ENCODE assay signal across 1 cellular context in genomic region chr17:81424613-81425017, GRCh38.
A peak's percentile ranks its signal among the peaks of the same experiment; 100 is the strongest.
TF ChIP-seq lines count a peak whose summit lies in the region.

No MANE protein-coding gene starts in this region.

TF ChIP-seq in HEK293, 187 proteins besides CTCF, POLR2A, EP300 and RAD21 (continued from another document and continues in another):
- TF ChIP-seq, protein P1, sequence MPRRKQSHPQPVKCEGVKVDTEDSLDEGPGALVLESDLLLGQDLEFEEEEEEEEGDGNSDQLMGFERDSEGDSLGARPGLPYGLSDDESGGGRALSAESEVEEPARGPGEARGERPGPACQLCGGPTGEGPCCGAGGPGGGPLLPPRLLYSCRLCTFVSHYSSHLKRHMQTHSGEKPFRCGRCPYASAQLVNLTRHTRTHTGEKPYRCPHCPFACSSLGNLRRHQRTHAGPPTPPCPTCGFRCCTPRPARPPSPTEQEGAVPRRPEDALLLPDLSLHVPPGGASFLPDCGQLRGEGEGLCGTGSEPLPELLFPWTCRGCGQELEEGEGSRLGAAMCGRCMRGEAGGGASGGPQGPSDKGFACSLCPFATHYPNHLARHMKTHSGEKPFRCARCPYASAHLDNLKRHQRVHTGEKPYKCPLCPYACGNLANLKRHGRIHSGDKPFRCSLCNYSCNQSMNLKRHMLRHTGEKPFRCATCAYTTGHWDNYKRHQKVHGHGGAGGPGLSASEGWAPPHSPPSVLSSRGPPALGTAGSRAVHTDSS (tag by site-specific recombination; IDR thresholded peaks at IDR 0.05), result no peak
- TF ChIP-seq ZNF660 (tag by site-specific recombination; IDR thresholded peaks at IDR 0.05), result no peak
- peak; percentile 5; the same call in 1 of the 2 replicates for TF ChIP-seq ZNF560 (tag by site-specific recombination; IDR thresholded peaks at IDR 0.05; ENCODE audit: borderline replicate concordance)
- no peak for TF ChIP-seq ZNF174 (tag by site-specific recombination; IDR thresholded peaks at IDR 0.05)
- no peak for TF ChIP-seq ZNF202 (tag by site-specific recombination; IDR thresholded peaks at IDR 0.05; ENCODE audit: borderline replicate concordance)
- TF ChIP-seq, protein P2, sequence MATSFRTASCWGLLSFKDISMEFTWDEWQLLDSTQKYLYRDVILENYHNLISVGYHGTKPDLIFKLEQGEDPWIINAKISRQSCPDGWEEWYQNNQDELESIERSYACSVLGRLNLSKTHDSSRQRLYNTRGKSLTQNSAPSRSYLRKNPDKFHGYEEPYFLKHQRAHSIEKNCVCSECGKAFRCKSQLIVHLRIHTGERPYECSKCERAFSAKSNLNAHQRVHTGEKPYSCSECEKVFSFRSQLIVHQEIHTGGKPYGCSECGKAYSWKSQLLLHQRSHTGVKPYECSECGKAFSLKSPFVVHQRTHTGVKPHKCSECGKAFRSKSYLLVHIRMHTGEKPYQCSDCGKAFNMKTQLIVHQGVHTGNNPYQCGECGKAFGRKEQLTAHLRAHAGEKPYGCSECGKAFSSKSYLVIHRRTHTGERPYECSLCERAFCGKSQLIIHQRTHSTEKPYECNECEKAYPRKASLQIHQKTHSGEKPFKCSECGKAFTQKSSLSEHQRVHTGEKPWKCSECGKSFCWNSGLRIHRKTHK (tag by site-specific recombination; IDR thresholded peaks at IDR 0.05), result peak; percentile 14; the same call in 1 of the 2 replicates
- TF ChIP-seq ZNF529 (tag by site-specific recombination; IDR thresholded peaks at IDR 0.05; ENCODE audit: insufficient replicate concordance), result no peak
- TF ChIP-seq ZNF654 (tag by site-specific recombination; IDR thresholded peaks at IDR 0.05; ENCODE audit: low read depth), result no peak
- TF ChIP-seq, protein P3, sequence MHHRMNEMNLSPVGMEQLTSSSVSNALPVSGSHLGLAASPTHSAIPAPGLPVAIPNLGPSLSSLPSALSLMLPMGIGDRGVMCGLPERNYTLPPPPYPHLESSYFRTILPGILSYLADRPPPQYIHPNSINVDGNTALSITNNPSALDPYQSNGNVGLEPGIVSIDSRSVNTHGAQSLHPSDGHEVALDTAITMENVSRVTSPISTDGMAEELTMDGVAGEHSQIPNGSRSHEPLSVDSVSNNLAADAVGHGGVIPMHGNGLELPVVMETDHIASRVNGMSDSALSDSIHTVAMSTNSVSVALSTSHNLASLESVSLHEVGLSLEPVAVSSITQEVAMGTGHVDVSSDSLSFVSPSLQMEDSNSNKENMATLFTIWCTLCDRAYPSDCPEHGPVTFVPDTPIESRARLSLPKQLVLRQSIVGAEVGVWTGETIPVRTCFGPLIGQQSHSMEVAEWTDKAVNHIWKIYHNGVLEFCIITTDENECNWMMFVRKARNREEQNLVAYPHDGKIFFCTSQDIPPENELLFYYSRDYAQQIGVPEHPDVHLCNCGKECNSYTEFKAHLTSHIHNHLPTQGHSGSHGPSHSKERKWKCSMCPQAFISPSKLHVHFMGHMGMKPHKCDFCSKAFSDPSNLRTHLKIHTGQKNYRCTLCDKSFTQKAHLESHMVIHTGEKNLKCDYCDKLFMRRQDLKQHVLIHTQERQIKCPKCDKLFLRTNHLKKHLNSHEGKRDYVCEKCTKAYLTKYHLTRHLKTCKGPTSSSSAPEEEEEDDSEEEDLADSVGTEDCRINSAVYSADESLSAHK (tag by site-specific recombination; IDR thresholded peaks at IDR 0.05), result no peak
- TF ChIP-seq ZNF692 (tag by site-specific recombination; IDR thresholded peaks at IDR 0.05), result no peak
- TF ChIP-seq ZSCAN23 (tag by site-specific recombination; IDR thresholded peaks at IDR 0.05), result no peak
- TF ChIP-seq ZNF48 (tag by site-specific recombination; IDR thresholded peaks at IDR 0.05), result no peak
- TF ChIP-seq ZNF169 (tag by site-specific recombination; IDR thresholded peaks at IDR 0.05), result 0 out of 2 replicates have a peak, but pooled peaks have one; percentile 35
- TF ChIP-seq, protein P4, sequence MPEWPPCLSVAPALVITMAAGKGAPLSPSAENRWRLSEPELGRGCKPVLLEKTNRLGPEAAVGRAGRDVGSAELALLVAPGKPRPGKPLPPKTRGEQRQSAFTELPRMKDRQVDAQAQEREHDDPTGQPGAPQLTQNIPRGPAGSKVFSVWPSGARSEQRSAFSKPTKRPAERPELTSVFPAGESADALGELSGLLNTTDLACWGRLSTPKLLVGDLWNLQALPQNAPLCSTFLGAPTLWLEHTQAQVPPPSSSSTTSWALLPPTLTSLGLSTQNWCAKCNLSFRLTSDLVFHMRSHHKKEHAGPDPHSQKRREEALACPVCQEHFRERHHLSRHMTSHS (tag by site-specific recombination; IDR thresholded peaks at IDR 0.05), result no peak
- TF ChIP-seq ZBTB48 (tag by site-specific recombination; IDR thresholded peaks at IDR 0.05), result 0 out of 2 replicates have a peak, but pooled peaks have one; percentile 19
- TF ChIP-seq, protein P5, sequence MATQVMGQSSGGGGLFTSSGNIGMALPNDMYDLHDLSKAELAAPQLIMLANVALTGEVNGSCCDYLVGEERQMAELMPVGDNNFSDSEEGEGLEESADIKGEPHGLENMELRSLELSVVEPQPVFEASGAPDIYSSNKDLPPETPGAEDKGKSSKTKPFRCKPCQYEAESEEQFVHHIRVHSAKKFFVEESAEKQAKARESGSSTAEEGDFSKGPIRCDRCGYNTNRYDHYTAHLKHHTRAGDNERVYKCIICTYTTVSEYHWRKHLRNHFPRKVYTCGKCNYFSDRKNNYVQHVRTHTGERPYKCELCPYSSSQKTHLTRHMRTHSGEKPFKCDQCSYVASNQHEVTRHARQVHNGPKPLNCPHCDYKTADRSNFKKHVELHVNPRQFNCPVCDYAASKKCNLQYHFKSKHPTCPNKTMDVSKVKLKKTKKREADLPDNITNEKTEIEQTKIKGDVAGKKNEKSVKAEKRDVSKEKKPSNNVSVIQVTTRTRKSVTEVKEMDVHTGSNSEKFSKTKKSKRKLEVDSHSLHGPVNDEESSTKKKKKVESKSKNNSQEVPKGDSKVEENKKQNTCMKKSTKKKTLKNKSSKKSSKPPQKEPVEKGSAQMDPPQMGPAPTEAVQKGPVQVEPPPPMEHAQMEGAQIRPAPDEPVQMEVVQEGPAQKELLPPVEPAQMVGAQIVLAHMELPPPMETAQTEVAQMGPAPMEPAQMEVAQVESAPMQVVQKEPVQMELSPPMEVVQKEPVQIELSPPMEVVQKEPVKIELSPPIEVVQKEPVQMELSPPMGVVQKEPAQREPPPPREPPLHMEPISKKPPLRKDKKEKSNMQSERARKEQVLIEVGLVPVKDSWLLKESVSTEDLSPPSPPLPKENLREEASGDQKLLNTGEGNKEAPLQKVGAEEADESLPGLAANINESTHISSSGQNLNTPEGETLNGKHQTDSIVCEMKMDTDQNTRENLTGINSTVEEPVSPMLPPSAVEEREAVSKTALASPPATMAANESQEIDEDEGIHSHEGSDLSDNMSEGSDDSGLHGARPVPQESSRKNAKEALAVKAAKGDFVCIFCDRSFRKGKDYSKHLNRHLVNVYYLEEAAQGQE (tag by site-specific recombination; IDR thresholded peaks at IDR 0.05), result no peak
- TF ChIP-seq, protein P6, sequence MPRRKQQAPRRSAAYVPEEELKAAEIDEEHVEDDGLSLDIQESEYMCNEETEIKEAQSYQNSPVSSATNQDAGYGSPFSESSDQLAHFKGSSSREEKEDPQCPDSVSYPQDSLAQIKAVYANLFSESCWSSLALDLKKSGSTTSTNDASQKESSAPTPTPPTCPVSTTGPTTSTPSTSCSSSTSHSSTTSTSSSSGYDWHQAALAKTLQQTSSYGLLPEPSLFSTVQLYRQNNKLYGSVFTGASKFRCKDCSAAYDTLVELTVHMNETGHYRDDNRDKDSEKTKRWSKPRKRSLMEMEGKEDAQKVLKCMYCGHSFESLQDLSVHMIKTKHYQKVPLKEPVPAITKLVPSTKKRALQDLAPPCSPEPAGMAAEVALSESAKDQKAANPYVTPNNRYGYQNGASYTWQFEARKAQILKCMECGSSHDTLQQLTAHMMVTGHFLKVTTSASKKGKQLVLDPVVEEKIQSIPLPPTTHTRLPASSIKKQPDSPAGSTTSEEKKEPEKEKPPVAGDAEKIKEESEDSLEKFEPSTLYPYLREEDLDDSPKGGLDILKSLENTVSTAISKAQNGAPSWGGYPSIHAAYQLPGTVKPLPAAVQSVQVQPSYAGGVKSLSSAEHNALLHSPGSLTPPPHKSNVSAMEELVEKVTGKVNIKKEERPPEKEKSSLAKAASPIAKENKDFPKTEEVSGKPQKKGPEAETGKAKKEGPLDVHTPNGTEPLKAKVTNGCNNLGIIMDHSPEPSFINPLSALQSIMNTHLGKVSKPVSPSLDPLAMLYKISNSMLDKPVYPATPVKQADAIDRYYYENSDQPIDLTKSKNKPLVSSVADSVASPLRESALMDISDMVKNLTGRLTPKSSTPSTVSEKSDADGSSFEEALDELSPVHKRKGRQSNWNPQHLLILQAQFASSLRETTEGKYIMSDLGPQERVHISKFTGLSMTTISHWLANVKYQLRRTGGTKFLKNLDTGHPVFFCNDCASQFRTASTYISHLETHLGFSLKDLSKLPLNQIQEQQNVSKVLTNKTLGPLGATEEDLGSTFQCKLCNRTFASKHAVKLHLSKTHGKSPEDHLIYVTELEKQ (tag by site-specific recombination; IDR thresholded peaks at IDR 0.05; ENCODE audit: borderline replicate concordance), result no peak
- TF ChIP-seq ZNF223 (tag by site-specific recombination; IDR thresholded peaks at IDR 0.05), result no peak
- no peak for TF ChIP-seq ZBTB26 (tag by site-specific recombination; optimal IDR thresholded peaks at IDR 0.05)
- TF ChIP-seq, protein P7, sequence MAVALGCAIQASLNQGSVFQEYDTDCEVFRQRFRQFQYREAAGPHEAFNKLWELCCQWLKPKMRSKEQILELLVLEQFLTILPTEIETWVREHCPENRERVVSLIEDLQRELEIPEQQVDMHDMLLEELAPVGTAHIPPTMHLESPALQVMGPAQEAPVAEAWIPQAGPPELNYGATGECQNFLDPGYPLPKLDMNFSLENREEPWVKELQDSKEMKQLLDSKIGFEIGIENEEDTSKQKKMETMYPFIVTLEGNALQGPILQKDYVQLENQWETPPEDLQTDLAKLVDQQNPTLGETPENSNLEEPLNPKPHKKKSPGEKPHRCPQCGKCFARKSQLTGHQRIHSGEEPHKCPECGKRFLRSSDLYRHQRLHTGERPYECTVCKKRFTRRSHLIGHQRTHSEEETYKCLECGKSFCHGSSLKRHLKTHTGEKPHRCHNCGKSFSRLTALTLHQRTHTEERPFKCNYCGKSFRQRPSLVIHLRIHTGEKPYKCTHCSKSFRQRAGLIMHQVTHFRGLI (tag by site-specific recombination; IDR thresholded peaks at IDR 0.05), result no peak
- TF ChIP-seq KLF7 (tag by site-specific recombination; IDR thresholded peaks at IDR 0.05; ENCODE audit: borderline replicate concordance), result no peak
- no peak for TF ChIP-seq ZSCAN16 (tag by site-specific recombination; IDR thresholded peaks at IDR 0.05)
- no peak for TF ChIP-seq REPIN1 (tag by site-specific recombination; IDR thresholded peaks at IDR 0.05; ENCODE audit: low read depth)
- TF ChIP-seq ZNF239 (tag by site-specific recombination; IDR thresholded peaks at IDR 0.05), result peak; percentile 74; the same call in 1 of the 2 replicates
- peak; percentile 65; the same call in 1 of the 2 replicates for TF ChIP-seq ZNF837 (tag by site-specific recombination; IDR thresholded peaks at IDR 0.05)
- TF ChIP-seq ZNF610 (tag by site-specific recombination; IDR thresholded peaks at IDR 0.05; ENCODE audit: borderline replicate concordance), result no peak
- TF ChIP-seq ZNF132 (tag by site-specific recombination; IDR thresholded peaks at IDR 0.05; ENCODE audit: borderline replicate concordance), result no peak
- no peak for TF ChIP-seq SETDB1 (IDR thresholded peaks at IDR 0.05; ENCODE audit: insufficient read length, low read length)
- no peak for TF ChIP-seq ZNF138 (tag by site-specific recombination; IDR thresholded peaks at IDR 0.05; ENCODE audit: borderline replicate concordance)
- TF ChIP-seq ZNF10 (tag by site-specific recombination; IDR thresholded peaks at IDR 0.05), result no peak
- no peak for TF ChIP-seq ZBTB17 (tag by site-specific recombination; IDR thresholded peaks at IDR 0.05)
- TF ChIP-seq ZNF791 (tag by site-specific recombination; IDR thresholded peaks at IDR 0.05), result 0 out of 2 replicates have a peak, but pooled peaks have one; percentile 17
- TF ChIP-seq ZNF777 (tag by site-specific recombination; IDR thresholded peaks at IDR 0.05; ENCODE audit: borderline replicate concordance), result no peak
- no peak for TF ChIP-seq ZNF121 (tag by site-specific recombination; IDR thresholded peaks at IDR 0.05)
- TF ChIP-seq ZNF114 (tag by site-specific recombination; IDR thresholded peaks at IDR 0.05), result peak; percentile 79; the same call in 1 of the 2 replicates
- TF ChIP-seq, protein P8, sequence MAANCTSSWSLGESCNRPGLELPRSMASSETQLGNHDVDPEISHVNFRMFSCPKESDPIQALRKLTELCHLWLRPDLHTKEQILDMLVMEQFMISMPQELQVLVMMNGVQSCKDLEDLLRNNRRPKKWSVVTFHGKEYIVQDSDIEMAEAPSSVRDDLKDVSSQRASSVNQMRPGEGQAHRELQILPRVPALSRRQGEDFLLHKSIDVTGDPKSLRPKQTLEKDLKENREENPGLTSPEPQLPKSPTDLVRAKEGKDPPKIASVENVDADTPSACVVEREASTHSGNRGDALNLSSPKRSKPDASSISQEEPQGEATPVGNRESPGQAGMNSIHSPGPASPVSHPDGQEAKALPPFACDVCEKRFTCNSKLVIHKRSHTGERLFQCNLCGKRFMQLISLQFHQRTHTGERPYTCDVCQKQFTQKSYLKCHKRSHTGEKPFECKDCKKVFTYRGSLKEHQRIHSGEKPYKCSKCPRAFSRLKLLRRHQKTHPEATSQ (tag by site-specific recombination; IDR thresholded peaks at IDR 0.05), result 0 out of 2 replicates have a peak, but pooled peaks have one; percentile 42
- peak; percentile 90; the same call in 1 of the 2 replicates for TF ChIP-seq SALL2 (tag by site-specific recombination; IDR thresholded peaks at IDR 0.05; ENCODE audit: borderline replicate concordance)
- TF ChIP-seq ZSCAN30 (tag by site-specific recombination; IDR thresholded peaks at IDR 0.05), result no peak
- no peak for TF ChIP-seq ZEB2 (tag by site-specific recombination; IDR thresholded peaks at IDR 0.05)
- TF ChIP-seq GLI4 (tag by site-specific recombination; IDR thresholded peaks at IDR 0.05), result no peak
- TF ChIP-seq FEZF1 (tag by site-specific recombination; IDR thresholded peaks at IDR 0.05), result no peak
